21 cellular contexts compared by ENCODE assay signal in genomic region chr2:43441195-43441594, GRCh38.
"Had no signal": no experiment of that assay in that cellular context is flagged by ENCODE, and none has a peak within 500 bp of the region (broad histone marks: within the 10 kb centered on the region; RNA-seq: fewer than 3 reads in every experiment).

No MANE protein-coding gene starts in this region.

- H3K9me3 ChIP-seq: adrenal gland, ascending aorta, left ventricle myocardium inferior, spleen, tibial artery had no signal

- H3K36me3 ChIP-seq: adrenal gland, ascending aorta, brain microvascular endothelial cell, left ventricle myocardium inferior, tibial artery had no signal

- H3K4me1 ChIP-seq: ascending aorta, tibial artery had no signal

- H3K36me3 Mint-ChIP-seq: mesothelial cell of epicardium had no signal

- H3K4me3 Mint-ChIP-seq: activated naive CD4-positive, alpha-beta T cell treated with anti-CD3 and anti-CD28 coated beads, Interleukin-2, amount 50 U/mL, for 24 hours; dendritic cell treated with granulocyte-macrophage colony-stimulating factor and Interleukin-4, amounts not matched to agents 40 ng/mL and 50 ng/mL, for 4 days; mesothelial cell of epicardium; natural killer cell; stimulated activated naive CD8-positive, alpha-beta T cell treated with anti-CD3 and anti-CD28 coated beads, Interleukin-15, Interleukin-2, amounts not matched to agents 100 ng/mL and 50 ng/mL, for 24 hours had no signal

- H3K9me3 Mint-ChIP-seq: activated naive CD4-positive, alpha-beta T cell treated with anti-CD3 and anti-CD28 coated beads, Interleukin-2, amount 50 U/mL, for 24 hours; dendritic cell treated with granulocyte-macrophage colony-stimulating factor and Interleukin-4, amounts not matched to agents 40 ng/mL and 50 ng/mL, for 4 days; natural killer cell; stimulated activated naive CD8-positive, alpha-beta T cell treated with anti-CD3 and anti-CD28 coated beads, Interleukin-15, Interleukin-2, amounts not matched to agents 100 ng/mL and 50 ng/mL, for 24 hours had no signal

- H3K27me3 Mint-ChIP-seq: activated naive CD4-positive, alpha-beta T cell treated with anti-CD3 and anti-CD28 coated beads, Interleukin-2, amount 50 U/mL, for 24 hours; dendritic cell treated with granulocyte-macrophage colony-stimulating factor and Interleukin-4, amounts not matched to agents 40 ng/mL and 50 ng/mL, for 4 days; progenitor cell of endocrine pancreas; stimulated activated naive CD8-positive, alpha-beta T cell treated with anti-CD3 and anti-CD28 coated beads, Interleukin-15, Interleukin-2, amounts not matched to agents 100 ng/mL and 50 ng/mL, for 24 hours had no signal

- DNase-seq: activated CD4-positive, alpha-beta T cell treated with anti-CD3 and anti-CD28 coated beads for 1 hour; activated CD4-positive, alpha-beta T cell treated with anti-CD3 and anti-CD28 coated beads, Interleukin-2, amount 50 U/mL, for 1 hour; activated gamma-delta T cell treated with Interleukin-2 at 50 U/mL for 16 hours; activated T-cell treated with anti-CD3 and anti-CD28 coated beads, Interleukin-2, amount 50 U/mL, for 1 hour; adrenal gland; brain microvascular endothelial cell; caudate nucleus; effector CD4-positive, alpha-beta T cell; foreskin fibroblast; left ventricle myocardium inferior; natural killer cell; spleen; stimulated activated CD4-positive, alpha-beta T cell treated with anti-CD3 and anti-CD28 coated beads, Interleukin-4, amount 100 ng/mL, for 24 hours; substantia nigra; tibial artery had no signal

- H3K27me3 ChIP-seq: adrenal gland, ascending aorta, brain microvascular endothelial cell, spleen, tibial artery had no signal

- H3K27ac ChIP-seq: adrenal gland, ascending aorta, brain microvascular endothelial cell, left ventricle myocardium inferior, tibial artery had no signal

- ATAC-seq: natural killer cell had no signal

- H3K4me3 ChIP-seq: adrenal gland, ascending aorta, left ventricle myocardium inferior, spleen, tibial artery had no signal

- H3K27ac Mint-ChIP-seq: activated naive CD4-positive, alpha-beta T cell treated with anti-CD3 and anti-CD28 coated beads, Interleukin-2, amount 50 U/mL, for 24 hours; dendritic cell treated with granulocyte-macrophage colony-stimulating factor and Interleukin-4, amounts not matched to agents 40 ng/mL and 50 ng/mL, for 4 days; natural killer cell; progenitor cell of endocrine pancreas; stimulated activated naive CD8-positive, alpha-beta T cell treated with anti-CD3 and anti-CD28 coated beads, Interleukin-15, Interleukin-2, amounts not matched to agents 100 ng/mL and 50 ng/mL, for 24 hours had no signal
